ENCODE assay signal across 33 cellular contexts in the genomic region with DNA sequence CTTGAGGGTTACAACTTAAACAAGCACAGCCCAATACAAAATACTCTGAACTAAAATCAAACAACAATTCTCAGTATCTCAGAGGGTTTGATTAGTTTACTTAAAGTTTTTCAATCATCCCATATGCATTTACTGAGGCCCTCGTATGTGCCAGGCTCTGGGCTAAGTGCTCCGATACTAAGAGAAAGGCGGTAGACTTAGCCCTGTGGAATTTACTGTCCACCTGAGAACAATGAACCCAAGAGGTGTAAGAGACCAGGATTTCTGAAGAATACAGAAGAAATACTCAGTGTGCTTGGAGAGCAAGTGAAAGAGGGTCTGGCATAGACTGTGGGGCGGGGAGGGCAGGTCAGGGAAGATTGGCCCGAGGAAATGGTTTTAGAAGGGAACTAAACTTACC. TPM values are rescaled to one million over a fixed set of nuclear protein-coding genes. Genes with fewer than 3 reads are reported as not detected.
DNase-seq lines count a peak whose midpoint lies in the region; ATAC-seq, FAIRE-seq and TF ChIP-seq lines count a peak whose summit lies in the region.
"Had no signal": no experiment of that assay in that cellular context is flagged by ENCODE, and none has a peak within 500 bp of the region (broad histone marks: within the 10 kb centered on the region; RNA-seq: fewer than 3 reads in every experiment).

No MANE protein-coding gene starts in this region.

- no peak overlapping the region for H4K91ac ChIP-seq in neuronal stem cell (ENCODE audit: low read depth, low read length, poor library complexity)

- H3K27ac Mint-ChIP-seq in activated CD4-positive, alpha-beta memory T cell treated with anti-CD3 and anti-CD28 coated beads for 36 hours = peak overlapping the region; percentile 15
- no peak overlapping the region for H3K27ac Mint-ChIP-seq in activated CD4-positive, alpha-beta memory T cell treated with anti-CD3 and anti-CD28 coated beads, Interleukin-2, amount 10 ng/mL, durations not matched to agents 7 days and 5 days
- H3K27ac Mint-ChIP-seq: activated CD4-positive, alpha-beta T cell treated with anti-CD3 and anti-CD28 coated beads, Interleukin-2, amount 10 ng/mL, durations not matched to agents 7 days and 5 days; neural progenitor cell had no signal

- no peaks in the 10 kb centered on the region for H3K27me3 Mint-ChIP-seq in activated CD4-positive, alpha-beta memory T cell treated with anti-CD3 and anti-CD28 coated beads for 36 hours
- H3K27me3 Mint-ChIP-seq in activated CD4-positive, alpha-beta memory T cell treated with anti-CD3 and anti-CD28 coated beads, Interleukin-2, amount 10 ng/mL, durations not matched to agents 7 days and 5 days = no peaks in the 10 kb centered on the region
- H3K27me3 Mint-ChIP-seq: activated CD4-positive, alpha-beta T cell treated with anti-CD3 and anti-CD28 coated beads, Interleukin-2, amount 10 ng/mL, durations not matched to agents 7 days and 5 days; CD8-positive, alpha-beta memory T cell; IgD-negative memory B cell had no signal

- peak overlapping the region in 1 of 11 experiments; percentile 40; a peak in 2 of 22 replicates for H3K9ac ChIP-seq in BLaER1 treated with 17β-estradiol and CSF1 and Interleukin-3, amounts not matched to agents 10 nM and 100 nM
- H3K9ac ChIP-seq in GM12878 (ENCODE audit: control insufficient read depth, insufficient read depth, low read length) (no peak overlapping the region), neuronal stem cell (ENCODE audit: low read depth, low read length, poor library complexity) (no peak overlapping the region)
- H3K9ac ChIP-seq: neural progenitor cell had no signal

- H2BK12ac ChIP-seq in neuronal stem cell (ENCODE audit: low read length) = peak overlapping the region; percentile 22

- no peak for TF ChIP-seq EP300 in GM12878 (IDR thresholded peaks at IDR 0.05; ENCODE audit: borderline replicate concordance in 1 of 2, control insufficient read depth in 1 of 2, low read depth in 2 of 2, low read length in 2 of 2)

- H3K4me2 ChIP-seq in BLaER1 treated with 17β-estradiol and CSF1 and Interleukin-3, amounts not matched to agents 10 nM and 100 nM = peak overlapping the region in 7 of 11 experiments; percentile 15 to 87 (median 73); a peak in 13 of 22 replicates
- H3K4me2 ChIP-seq in GM12878 (ENCODE audit: control insufficient read depth, insufficient read depth) (no peak overlapping the region), neuronal stem cell (ENCODE audit: insufficient read depth, low read length, poor library complexity, severe bottlenecking) (no peak overlapping the region)
- H3K4me2 ChIP-seq: neural progenitor cell had no signal

- TF ChIP-seq CTCF in GM12878 (IDR thresholded peaks at IDR 0.05 in 2 of 3, conservative IDR thresholded peaks at IDR 0.05 in 1 of 3; ENCODE audit: control insufficient read depth in 2 of 3, extremely low read depth in 1 of 3, insufficient read depth in 1 of 3, low read depth in 3 of 3, low read length in 3 of 3) = no peak

- intact Hi-C loops in activated CD4-positive, alpha-beta memory T cell treated with anti-CD3 and anti-CD28 coated beads for 36 hours (cut with micrococcal nuclease) = loop anchor here (5.0 kb wide), 3 partner anchors 86 to 576 kb away; a partner anchor contains a TSS
- intact Hi-C loops in GM12878 (cut with micrococcal nuclease; ENCODE audit: unreplicated experiment) = no loop called here

- CTCF ChIA-PET in activated CD4-positive, alpha-beta memory T cell treated with anti-CD3 and anti-CD28 coated beads for 36 hours (lab: Charles Lee) = no interaction called here
- CTCF ChIA-PET in activated CD4-positive, alpha-beta memory T cell treated with anti-CD3 and anti-CD28 coated beads, Interleukin-2, amount 10 ng/mL, durations not matched to agents 7 days and 5 days (lab: Charles Lee) = no interaction called here
- CTCF ChIA-PET in GM12878 (lab: Yijun Ruan, JAX) = interaction anchor here (1.2 kb wide), 1 partner anchor 370 kb away, joined by 3 read pairs; no protein-coding TSS in a partner anchor

- H3K18ac ChIP-seq in neuronal stem cell (ENCODE audit: low read length) = no peak overlapping the region

- SMC1A ChIA-PET in GM12878 (lab: Charles Lee; ENCODE audit: uncharacterized antibody, unreplicated experiment) = interaction anchor here (0.6 to 13.3 kb wide), 3 partner anchors 50 to 65 kb away, joined by 3 to 191 read pairs (median 7); no protein-coding TSS in a partner anchor

- H3K79me1 ChIP-seq in neuronal stem cell (ENCODE audit: low read depth, low read length) = no peaks in the 10 kb centered on the region

- TF ChIP-seq POLR2A in GM12878 (IDR thresholded peaks at IDR 0.05; ENCODE audit: low read depth, low read length) = no peak

- no peak overlapping the region for H3K4me3 ChIP-seq in BLaER1 treated with 17β-estradiol and CSF1 and Interleukin-3, amounts not matched to agents 10 nM and 100 nM
- H3K4me3 ChIP-seq in GM12878 (no peak overlapping the region), neuronal stem cell (ENCODE audit: low read length in 2 of 2) (no peak overlapping the region)
- H3K4me3 ChIP-seq: lung, neural progenitor cell, tibial artery had no signal

- no peak for DNase-seq in activated CD4-positive, alpha-beta memory T cell treated with anti-CD3 and anti-CD28 coated beads for 36 hours
- DNase-seq in activated CD4-positive, alpha-beta memory T cell treated with anti-CD3 and anti-CD28 coated beads, Interleukin-2, amount 10 ng/mL, durations not matched to agents 7 days and 5 days = no peak
- no peak for DNase-seq in GM12878 (ENCODE audit: low read depth, low spot score)
- DNase-seq in neuronal stem cell (ENCODE audit: low spot score) = no peak
- no peak for DNase-seq in stimulated activated CD4-positive, alpha-beta T cell treated with anti-CD3 and anti-CD28 coated beads, Interleukin-1b, Interleukin-23, amount 100 ng/mL, for 48 hours
- DNase-seq: activated CD4-positive, alpha-beta T cell treated with anti-CD3 and anti-CD28 coated beads, Interleukin-2, amount 10 ng/mL, durations not matched to agents 7 days and 5 days; activated CD8-positive, alpha-beta memory T cell treated with anti-CD3 and anti-CD28 coated beads, Interleukin-2, amount 50 U/mL, for 4 hours; activated gamma-delta T cell; CD8-positive, alpha-beta memory T cell; effector memory CD4-positive, alpha-beta T cell; head of caudate nucleus; NCI-H1105; NCI-H2029; NCI-H2227 treated with DMSO at 0.1 percent for 48 hours; NCI-H526 treated with DMSO at 0.1 percent for 48 hours; Right ventricle myocardium superior; stimulated activated CD4-positive, alpha-beta T cell treated with anti-CD3 and anti-CD28 coated beads, Interleukin-4, amount 100 ng/mL, for 4 hours; stimulated activated naive CD4-positive, alpha-beta T cell treated with Interleukin-2 at 50 U/mL for 16 hours; tibial artery had no signal

- H2BK120ac ChIP-seq in neuronal stem cell (ENCODE audit: low read depth, low read length) = no peak overlapping the region

- H2AFZ ChIP-seq in GM12878 (ENCODE audit: control insufficient read depth, low read depth, low read length) (no peak overlapping the region), neuronal stem cell (ENCODE audit: low read length) (no peak overlapping the region)
- H2AFZ ChIP-seq: neural progenitor cell had no signal

- peaks cover 24 to 98% (median 72%) of the 10 kb centered on the region in 10 experiments for H3K4me1 ChIP-seq in BLaER1 treated with 17β-estradiol and CSF1 and Interleukin-3, amounts not matched to agents 10 nM and 100 nM
- peaks cover 34% of the 10 kb centered on the region for H3K4me1 ChIP-seq in GM12878 (ENCODE audit: control insufficient read depth, insufficient read depth, low read length)
- H3K4me1 ChIP-seq in neuronal stem cell (ENCODE audit: control insufficient read depth in 2 of 2, insufficient read depth in 1 of 2, low read depth in 1 of 2, low read length in 2 of 2) = no peaks in the 10 kb centered on the region
- H3K4me1 ChIP-seq: neural progenitor cell had no signal

- H3K9me3 ChIP-seq in BLaER1 treated with 17β-estradiol and CSF1 and Interleukin-3, amounts not matched to agents 10 nM and 100 nM (replicated peaks in 1 of 11) = no peaks in the 10 kb centered on the region
- H3K9me3 ChIP-seq in GM12878 (replicated peaks; ENCODE audit: control insufficient read depth, insufficient read depth, low read length) (no peaks in the 10 kb centered on the region), neuronal stem cell (replicated peaks in 1 of 2; ENCODE audit: control insufficient read depth in 2 of 2, insufficient read depth in 1 of 2, low read depth in 1 of 2, low read length in 2 of 2) (no peaks in the 10 kb centered on the region)
- H3K9me3 ChIP-seq: tibial artery had no signal

- no peaks in the 10 kb centered on the region for H3K79me2 ChIP-seq in GM12878 (ENCODE audit: control insufficient read depth, insufficient read depth, low read length)

- no peak overlapping the region for H3K4ac ChIP-seq in neuronal stem cell (ENCODE audit: low read length)

- H3K4me1 Mint-ChIP-seq in activated CD4-positive, alpha-beta memory T cell treated with anti-CD3 and anti-CD28 coated beads for 36 hours (ENCODE audit: low read depth) = peaks cover 54% of the 10 kb centered on the region
- H3K4me1 Mint-ChIP-seq in activated CD4-positive, alpha-beta memory T cell treated with anti-CD3 and anti-CD28 coated beads, Interleukin-2, amount 10 ng/mL, durations not matched to agents 7 days and 5 days = peaks cover 25% of the 10 kb centered on the region

- H3K4me3 Mint-ChIP-seq in activated CD4-positive, alpha-beta memory T cell treated with anti-CD3 and anti-CD28 coated beads for 36 hours = no peak overlapping the region
- H3K4me3 Mint-ChIP-seq in activated CD4-positive, alpha-beta memory T cell treated with anti-CD3 and anti-CD28 coated beads, Interleukin-2, amount 10 ng/mL, durations not matched to agents 7 days and 5 days = no peak overlapping the region
- H3K4me3 Mint-ChIP-seq: activated CD4-positive, alpha-beta T cell treated with anti-CD3 and anti-CD28 coated beads, Interleukin-2, amount 10 ng/mL, durations not matched to agents 7 days and 5 days; CD8-positive, alpha-beta memory T cell; neural progenitor cell had no signal

- no peaks in the 10 kb centered on the region for H3K36me3 ChIP-seq in BLaER1 treated with 17β-estradiol and CSF1 and Interleukin-3, amounts not matched to agents 10 nM and 100 nM
- H3K36me3 ChIP-seq in GM12878 (ENCODE audit: control insufficient read depth in 2 of 2, insufficient read depth in 2 of 2, low read length in 1 of 2) = no peaks in the 10 kb centered on the region
- H3K36me3 ChIP-seq in neuronal stem cell (replicated peaks in 1 of 2; ENCODE audit: control insufficient read depth in 2 of 2, insufficient read depth in 2 of 2, low read length in 2 of 2) = no peaks in the 10 kb centered on the region
- H3K36me3 ChIP-seq: neural progenitor cell, tibial artery had no signal

- H4K8ac ChIP-seq in neuronal stem cell (ENCODE audit: low read depth, low read length) = no peak overlapping the region

- no peak overlapping the region for H2AK5ac ChIP-seq in neuronal stem cell (ENCODE audit: low read depth, low read length)

- no TSS peak for BruUV-seq in GM12878 (replicated peaks; lab: Mats Ljungman, UMichigan)

- POLR2A ChIA-PET in activated CD4-positive, alpha-beta memory T cell treated with anti-CD3 and anti-CD28 coated beads for 36 hours (lab: Charles Lee) = no interaction called here
- POLR2A ChIA-PET in activated CD4-positive, alpha-beta memory T cell treated with anti-CD3 and anti-CD28 coated beads, Interleukin-2, amount 10 ng/mL, durations not matched to agents 7 days and 5 days (lab: Charles Lee) = no interaction called here
- POLR2A ChIA-PET in GM12878 (lab: Charles Lee) = interaction anchor here (0.6 kb wide), 1 partner anchor 47 kb away, joined by 9 read pairs; no protein-coding TSS in a partner anchor

- RAD21 ChIA-PET in GM12878 (lab: Charles Lee; ENCODE audit: unreplicated experiment) = interaction anchor here (0.7 to 2.8 kb wide), 3 partner anchors 48 to 67 kb away, joined by 3 to 16 read pairs (median 3); no protein-coding TSS in a partner anchor

- in situ Hi-C loops in GM12878 (cut with MboI) = no loop called here

- no peak overlapping the region for H2BK15ac ChIP-seq in neuronal stem cell (ENCODE audit: low read length)

- H3K23ac ChIP-seq in neuronal stem cell (ENCODE audit: low read depth, low read length, poor library complexity) = no peak overlapping the region

- 97% methylated on average over 5 of the region's 5 CpGs for WGBS in GM12878 (ENCODE audit: insufficient coverage, insufficient replicate concordance, low lambda C conversion rate, missing lambda C conversion rate)
- no CpG with 5 or more reads among the region's 5 CpGs for WGBS in neuronal stem cell (ENCODE audit: extremely low coverage in 2 of 2, insufficient read length in 2 of 2, insufficient replicate concordance in 1 of 2), 2 donors

- no peaks in the 10 kb centered on the region for H3K9me3 Mint-ChIP-seq in activated CD4-positive, alpha-beta memory T cell treated with anti-CD3 and anti-CD28 coated beads for 36 hours
- no peaks in the 10 kb centered on the region for H3K9me3 Mint-ChIP-seq in activated CD4-positive, alpha-beta memory T cell treated with anti-CD3 and anti-CD28 coated beads, Interleukin-2, amount 10 ng/mL, durations not matched to agents 7 days and 5 days
- H3K9me3 Mint-ChIP-seq: activated CD4-positive, alpha-beta T cell treated with anti-CD3 and anti-CD28 coated beads, Interleukin-2, amount 10 ng/mL, durations not matched to agents 7 days and 5 days; CD8-positive, alpha-beta memory T cell; IgD-negative memory B cell; neural progenitor cell had no signal

- H4K20me1 ChIP-seq in BLaER1 treated with 17β-estradiol and CSF1 and Interleukin-3, amounts not matched to agents 10 nM and 100 nM = no peaks in the 10 kb centered on the region
- H4K20me1 ChIP-seq in GM12878 (ENCODE audit: control insufficient read depth, insufficient read depth) = no peaks in the 10 kb centered on the region

- no peaks in the 10 kb centered on the region for H3K36me3 Mint-ChIP-seq in activated CD4-positive, alpha-beta memory T cell treated with anti-CD3 and anti-CD28 coated beads for 36 hours
- H3K36me3 Mint-ChIP-seq in activated CD4-positive, alpha-beta memory T cell treated with anti-CD3 and anti-CD28 coated beads, Interleukin-2, amount 10 ng/mL, durations not matched to agents 7 days and 5 days (ENCODE audit: low read depth) = no peaks in the 10 kb centered on the region
- H3K36me3 Mint-ChIP-seq: CD8-positive, alpha-beta memory T cell; IgD-negative memory B cell; neural progenitor cell had no signal

- no peak overlapping the region for H2BK5ac ChIP-seq in neuronal stem cell (ENCODE audit: low read length)

- no peak overlapping the region for H3K14ac ChIP-seq in neuronal stem cell (ENCODE audit: low read length)

- peak overlapping the region; percentile 37 to 95 (median 90); a peak in 18 of 22 replicates for H3K27ac ChIP-seq in BLaER1 treated with 17β-estradiol and CSF1 and Interleukin-3, amounts not matched to agents 10 nM and 100 nM
- H3K27ac ChIP-seq in GM12878 (ENCODE audit: control insufficient read depth, insufficient read depth) = peak overlapping the region; percentile 80
- H3K27ac ChIP-seq in neuronal stem cell (replicated peaks; ENCODE audit: low read length) = no peak overlapping the region
- H3K27ac ChIP-seq: neural progenitor cell, tibial artery had no signal

- ATAC-seq in GM12878 (no peak), HG02678 (IDR thresholded peaks at IDR 0.05; ENCODE audit: unreplicated experiment) (no peak), HG03457 (IDR thresholded peaks at IDR 0.05; ENCODE audit: unreplicated experiment) (no peak)
- ATAC-seq: sciatic nerve had no signal

- FAIRE-seq in GM12878 (lab: Jason Lieb, UNC) = no peak
- FAIRE-seq: bronchial epithelial cell, H1 had no signal

- no peaks in the 10 kb centered on the region for H3K27me3 ChIP-seq in BLaER1 treated with 17β-estradiol and CSF1 and Interleukin-3, amounts not matched to agents 10 nM and 100 nM
- H3K27me3 ChIP-seq in GM12878 (replicated peaks in 1 of 2; ENCODE audit: control insufficient read depth in 2 of 2, insufficient read depth in 2 of 2, low read length in 1 of 2) = no peaks in the 10 kb centered on the region
- H3K27me3 ChIP-seq in neuronal stem cell (ENCODE audit: control insufficient read depth in 3 of 3, insufficient read depth in 3 of 3, low read depth in 1 of 3, low read length in 3 of 3) = no peaks in the 10 kb centered on the region
- H3K27me3 ChIP-seq: neural progenitor cell, tibial artery had no signal

- no peak for TF ChIP-seq RAD21 in GM12878 (IDR thresholded peaks at IDR 0.05; ENCODE audit: insufficient read depth, low read depth, low read length)

RNA-seq across cellular contexts. Expression of a gene that starts 25.1 kb away (rescaled TPM):
- not detected for total RNA-seq in activated CD4-positive, alpha-beta memory T cell treated with anti-CD3 and anti-CD28 coated beads for 36 hours
- not detected for total RNA-seq in activated CD4-positive, alpha-beta memory T cell treated with anti-CD3 and anti-CD28 coated beads, Interleukin-2, amount 10 ng/mL, durations not matched to agents 7 days and 5 days
- total RNA-seq in GM12878 (2013; cell fraction: nucleolus; rRNA removed) = not detected in 2 replicates
- not detected in 2 replicates for total RNA-seq in GM12878 (2014; rRNA removed)
- total RNA-seq in GM12878 (2014; rRNA removed; fragmentation: Illumina TruSeq; extraction: Trizol) = not detected in 2 replicates
- total RNA-seq in GM12878 (2021) = not detected in 2 replicates
- not detected for polyA plus RNA-seq in GM12878 (2011; ENCODE audit: low read depth)
- not detected in 2 replicates for polyA plus RNA-seq in GM12878 (2011; rRNA removed)
- not detected in 2 replicates for polyA plus RNA-seq in GM12878 (2011; cell fraction: cytosol; rRNA removed)
- polyA plus RNA-seq in GM12878 (2011; cell fraction: nucleus; rRNA removed) = not detected in 2 replicates
- not detected in 2 replicates for polyA plus RNA-seq in GM12878 (2012)
- polyA plus RNA-seq in GM12878 (2014; fragmentation: Illumina TruSeq; extraction: Trizol) = not detected in 2 replicates
- not detected for polyA plus RNA-seq in GM12878 (2014; fragmentation: Nextera tagmentation; extraction: Ambion mirVana)
- not detected in 2 replicates for polyA plus RNA-seq in GM12878 (2014; rRNA removed)
- not detected for polyA plus RNA-seq in GM12878 (2016; fragmentation: Nextera tagmentation; extraction: Ambion mirVana)
- not detected in 2 replicates for polyA minus RNA-seq in GM12878 (2011; rRNA and poly(A)+ RNA removed)
- polyA minus RNA-seq in GM12878 (2011; cell fraction: cytosol; rRNA and poly(A)+ RNA removed) = not detected in 2 replicates
- not detected in 2 replicates for polyA minus RNA-seq in GM12878 (2011; cell fraction: nucleus; rRNA and poly(A)+ RNA removed)
- polyA plus RNA-seq in neuronal stem cell (2013, experiment 1 of 2) = not detected
- polyA plus RNA-seq in neuronal stem cell (2013, experiment 2 of 2) = not detected
- total RNA-seq: A172; activated CD4-positive, alpha-beta T cell treated with anti-CD3 and anti-CD28 coated beads, Interleukin-2, amount 10 ng/mL, durations not matched to agents 7 days and 5 days; bronchial epithelial cell; CD8-positive, alpha-beta memory T cell; epithelial cell of proximal tubule; H1; kidney epithelial cell; lung; posterior vena cava; Right ventricle myocardium superior; sciatic nerve; T-helper 2 cell treated with Interferon-gamma antibody and Interleukin-4, amounts not matched to agents 100 ng/mL and 5 ng/mL, for 36 hours had no signal
- polyA plus RNA-seq: CD8-positive, alpha-beta memory T cell; H1; IgD-negative memory B cell; lung had no signal

RNA-seq across cellular contexts. Expression of a gene that starts 33.8 kb away (rescaled TPM):
- total RNA-seq in activated CD4-positive, alpha-beta memory T cell treated with anti-CD3 and anti-CD28 coated beads for 36 hours = not detected
- not detected for total RNA-seq in activated CD4-positive, alpha-beta memory T cell treated with anti-CD3 and anti-CD28 coated beads, Interleukin-2, amount 10 ng/mL, durations not matched to agents 7 days and 5 days
- not detected in 2 replicates for total RNA-seq in GM12878 (2013; cell fraction: nucleolus; rRNA removed)
- total RNA-seq in GM12878 (2014; rRNA removed) (not detected in 2 replicates), GM12878 (2014; rRNA removed; fragmentation: Illumina TruSeq; extraction: Trizol) (not detected in 2 replicates), GM12878 (2021) (not detected in 2 replicates)
- polyA plus RNA-seq in GM12878 (2011; ENCODE audit: low read depth) = not detected
- polyA plus RNA-seq in GM12878 (2011; rRNA removed) (0.03 TPM in 1 of 2 replicates, not detected in the other), GM12878 (2014; fragmentation: Illumina TruSeq; extraction: Trizol) (not detected in 2 replicates), GM12878 (2014; fragmentation: Nextera tagmentation; extraction: Ambion mirVana) (under 1 TPM in 1 of 2 experiments, not detected in 1; 0.04 TPM), GM12878 (2014; rRNA removed) (not detected in 2 replicates), GM12878 (2016; fragmentation: Nextera tagmentation; extraction: Ambion mirVana) (under 1 TPM in 1 of 2 experiments, not detected in 1; 0.07 TPM)
- not detected in 2 replicates for polyA plus RNA-seq in GM12878 (2011; cell fraction: cytosol; rRNA removed)
- polyA plus RNA-seq in GM12878 (2011; cell fraction: nucleus; rRNA removed) = not detected in 2 replicates
- polyA plus RNA-seq in GM12878 (2012) = not detected in 2 replicates
- polyA minus RNA-seq in GM12878 (2011; rRNA and poly(A)+ RNA removed) = not detected in 2 replicates
- polyA minus RNA-seq in GM12878 (2011; cell fraction: cytosol; rRNA and poly(A)+ RNA removed) = not detected in 2 replicates
- polyA minus RNA-seq in GM12878 (2011; cell fraction: nucleus; rRNA and poly(A)+ RNA removed) = not detected in 2 replicates
- polyA plus RNA-seq in neuronal stem cell (2013, experiment 1 of 2) = not detected
- not detected for polyA plus RNA-seq in neuronal stem cell (2013, experiment 2 of 2)
- total RNA-seq: A172; activated CD4-positive, alpha-beta T cell treated with anti-CD3 and anti-CD28 coated beads, Interleukin-2, amount 10 ng/mL, durations not matched to agents 7 days and 5 days; bronchial epithelial cell; CD8-positive, alpha-beta memory T cell; epithelial cell of proximal tubule; H1; kidney epithelial cell; lung; Right ventricle myocardium superior; sciatic nerve; T-helper 2 cell treated with Interferon-gamma antibody and Interleukin-4, amounts not matched to agents 100 ng/mL and 5 ng/mL, for 36 hours had no signal
- polyA plus RNA-seq: CD8-positive, alpha-beta memory T cell; H1; IgD-negative memory B cell had no signal

RNA-seq across cellular contexts. Expression of a gene that starts 59.1 kb away (rescaled TPM):
- 100 to 1,000 TPM; 119 to 127 TPM for total RNA-seq in activated CD4-positive, alpha-beta memory T cell treated with anti-CD3 and anti-CD28 coated beads for 36 hours
- 10 to 100 TPM; 59.7 to 64.0 TPM for total RNA-seq in activated CD4-positive, alpha-beta memory T cell treated with anti-CD3 and anti-CD28 coated beads, Interleukin-2, amount 10 ng/mL, durations not matched to agents 7 days and 5 days
- total RNA-seq in GM12878 (2013; cell fraction: nucleolus; rRNA removed) = 90.3 and 96.0 TPM in 2 replicates
- total RNA-seq in GM12878 (2014; rRNA removed) (97.1 and 100 TPM in 2 replicates), GM12878 (2014; rRNA removed; fragmentation: Illumina TruSeq; extraction: Trizol) (78.2 and 80.7 TPM in 2 replicates), GM12878 (2021) (108 and 113 TPM in 2 replicates)
- polyA plus RNA-seq in GM12878 (2011; ENCODE audit: low read depth) = 33.7 TPM
- polyA plus RNA-seq in GM12878 (2011; rRNA removed) (228 and 243 TPM in 2 replicates), GM12878 (2014; fragmentation: Illumina TruSeq; extraction: Trizol) (78.4 and 96.3 TPM in 2 replicates), GM12878 (2014; fragmentation: Nextera tagmentation; extraction: Ambion mirVana) (10 to 100 TPM; 28.6 to 53.2 TPM), GM12878 (2014; rRNA removed) (76.3 and 82.7 TPM in 2 replicates), GM12878 (2016; fragmentation: Nextera tagmentation; extraction: Ambion mirVana) (1 to 10 TPM; 7.3 to 8.8 TPM)
- 200 and 228 TPM in 2 replicates for polyA plus RNA-seq in GM12878 (2011; cell fraction: cytosol; rRNA removed)
- polyA plus RNA-seq in GM12878 (2011; cell fraction: nucleus; rRNA removed) = 112 and 150 TPM in 2 replicates
- polyA plus RNA-seq in GM12878 (2012) = 32.7 and 53.4 TPM in 2 replicates
- 410 and 440 TPM in 2 replicates for polyA minus RNA-seq in GM12878 (2011; rRNA and poly(A)+ RNA removed)
- polyA minus RNA-seq in GM12878 (2011; cell fraction: cytosol; rRNA and poly(A)+ RNA removed) = 96.4 and 106 TPM in 2 replicates
- 68.8 and 110 TPM in 2 replicates for polyA minus RNA-seq in GM12878 (2011; cell fraction: nucleus; rRNA and poly(A)+ RNA removed)
- polyA plus RNA-seq in neuronal stem cell (2013, experiment 1 of 2) = 46.2 TPM
- polyA plus RNA-seq in neuronal stem cell (2013, experiment 2 of 2) = 47.7 TPM

Comparison
In these comparisons a context has a peak if more than half of its experiments do, and no peak if none do; other contexts are left out.
1. H3K4me2 ChIP-seq: peak in BLaER1 treated with 17β-estradiol and CSF1 and Interleukin-3, amounts not matched to agents 10 nM and 100 nM (7 of 11); none in GM12878 (single experiment) and neuronal stem cell (single experiment).